1 cellular context compared by ENCODE assay signal in genomic region chr20:36050436-36051317, GRCh38.
TF ChIP-seq lines count a peak whose summit lies in the region.

No MANE protein-coding gene starts in this region.

TF ChIP-seq in HepG2, 621 proteins besides CTCF, POLR2A, EP300 and RAD21 (continued from another document and continues in another):
- TF ChIP-seq ZHX2 (IDR thresholded peaks at IDR 0.05; ENCODE audit: low read depth) (peak; percentile 91), ZHX2 (CRISPR knock-in tag; IDR thresholded peaks at IDR 0.05; ENCODE audit: borderline replicate concordance) (peak; percentile 15; the same call in 1 of the 2 replicates), PAF1 (CRISPR knock-in tag; IDR thresholded peaks at IDR 0.05) (no peak), MXI1 (IDR thresholded peaks at IDR 0.05; ENCODE audit: borderline replicate concordance, low read depth, low read length) (peak; percentile 86; the same call in 2 of the 3 replicates), ZNF691 (CRISPR knock-in tag; IDR thresholded peaks at IDR 0.05; ENCODE audit: borderline replicate concordance, low read depth) (peak; percentile 99), NR2F1 (CRISPR knock-in tag; IDR thresholded peaks at IDR 0.05) (no peak), ZNF414 (CRISPR knock-in tag; IDR thresholded peaks at IDR 0.05) (peak; percentile 99), CHD2 (IDR thresholded peaks at IDR 0.05; ENCODE audit: low read depth, low read length) (peak; percentile 84), ZNF367 (CRISPR knock-in tag; IDR thresholded peaks at IDR 0.05; ENCODE audit: borderline replicate concordance) (no peak; the same call in 1 of the 2 replicates), ZMAT3 (CRISPR knock-in tag; conservative IDR thresholded peaks at IDR 0.05) (peak; percentile 95), RXRB (CRISPR knock-in tag; IDR thresholded peaks at IDR 0.05; ENCODE audit: borderline replicate concordance) (peak; percentile 79; the same call in 1 of the 2 replicates), TFDP2 (CRISPR knock-in tag; IDR thresholded peaks at IDR 0.05) (peak; percentile 70), SKI (IDR thresholded peaks at IDR 0.05; ENCODE audit: partially characterized antibody) (peak; percentile 13), KLF13 (CRISPR knock-in tag; IDR thresholded peaks at IDR 0.05) (peak; percentile 94; the same call in 1 of the 2 replicates), DMTF1 (CRISPR knock-in tag; IDR thresholded peaks at IDR 0.05) (peak; percentile 76; the same call in 1 of the 2 replicates), MTF2 (CRISPR knock-in tag; IDR thresholded peaks at IDR 0.05; ENCODE audit: borderline replicate concordance) (peak; percentile 94), ELF3 (CRISPR knock-in tag; IDR thresholded peaks at IDR 0.05) (peak; percentile 88), PHF8 (CRISPR knock-in tag; IDR thresholded peaks at IDR 0.05) (peak; percentile 97), ZNF503 (CRISPR knock-in tag; IDR thresholded peaks at IDR 0.05) (peak; percentile 58; the same call in 1 of the 2 replicates), PPARG (CRISPR knock-in tag; conservative IDR thresholded peaks at IDR 0.05) (peak; percentile 32; the same call in 1 of the 2 replicates), CENPX (CRISPR knock-in tag; IDR thresholded peaks at IDR 0.05) (no peak), MLXIP (CRISPR knock-in tag; IDR thresholded peaks at IDR 0.05; ENCODE audit: borderline replicate concordance) (no peak), ZNF556 (CRISPR knock-in tag; IDR thresholded peaks at IDR 0.05; ENCODE audit: borderline replicate concordance) (peak; percentile 99), HMGXB3 (CRISPR knock-in tag; IDR thresholded peaks at IDR 0.05; ENCODE audit: borderline replicate concordance) (peak; percentile 92), ZNF10 (CRISPR knock-in tag; IDR thresholded peaks at IDR 0.05; ENCODE audit: borderline replicate concordance, low read depth) (no peak), NFE2L2 (IDR thresholded peaks at IDR 0.05; ENCODE audit: low read length) (peak; percentile 79), SRSF4 (IDR thresholded peaks at IDR 0.05; ENCODE audit: low read depth, low read length, poor library complexity, severe bottlenecking) (peak; percentile 79), CERS6 (CRISPR knock-in tag; IDR thresholded peaks at IDR 0.05) (no peak; the same call in 1 of the 2 replicates), PAWR (CRISPR knock-in tag; IDR thresholded peaks at IDR 0.05; ENCODE audit: borderline replicate concordance) (no peak; the same call in 1 of the 2 replicates), PBX3 (CRISPR knock-in tag; IDR thresholded peaks at IDR 0.05; ENCODE audit: borderline replicate concordance) (no peak; the same call in 1 of the 2 replicates), ZNF383 (CRISPR knock-in tag; IDR thresholded peaks at IDR 0.05; ENCODE audit: borderline replicate concordance) (peak; percentile 98; the same call in 1 of the 2 replicates), NRL (CRISPR knock-in tag; IDR thresholded peaks at IDR 0.05; ENCODE audit: borderline replicate concordance) (peak; percentile 96)
